In genomic region chr7:120931243-120931642, GRCh38 we compare ENCODE assay signal across 3 cellular contexts.
TF ChIP-seq lines count a peak whose summit lies in the region.

No MANE protein-coding gene starts in this region.

TF ChIP-seq in SK-N-SH, 30 proteins besides CTCF, POLR2A, EP300 and RAD21:
- TF ChIP-seq TEAD4 (IDR thresholded peaks at IDR 0.05; ENCODE audit: borderline replicate concordance, insufficient read depth) (no peak), FOXM1 (IDR thresholded peaks at IDR 0.05; ENCODE audit: low read depth) (0 out of 2 replicates have a peak, but pooled peaks have one; percentile 20)
TF ChIP-seq in SK-N-SH: peak in this region for 1.

TF ChIP-seq in SK-N-SH treated with all-trans-retinoic acid at 6 μM for 48 hours, 23 proteins besides CTCF, POLR2A, EP300 and RAD21:
- TF ChIP-seq TCF4 (CRISPR knock-in tag; IDR thresholded peaks at IDR 0.05; ENCODE audit: borderline replicate concordance) = no peak
- TF ChIP-seq RARB (CRISPR knock-in tag; IDR thresholded peaks at IDR 0.05) = no peak
- no peak for TF ChIP-seq ZFP30 (CRISPR knock-in tag; IDR thresholded peaks at IDR 0.05)
- TF ChIP-seq ZNF8 (CRISPR knock-in tag; IDR thresholded peaks at IDR 0.05) = no peak
- TF ChIP-seq, protein P1, sequence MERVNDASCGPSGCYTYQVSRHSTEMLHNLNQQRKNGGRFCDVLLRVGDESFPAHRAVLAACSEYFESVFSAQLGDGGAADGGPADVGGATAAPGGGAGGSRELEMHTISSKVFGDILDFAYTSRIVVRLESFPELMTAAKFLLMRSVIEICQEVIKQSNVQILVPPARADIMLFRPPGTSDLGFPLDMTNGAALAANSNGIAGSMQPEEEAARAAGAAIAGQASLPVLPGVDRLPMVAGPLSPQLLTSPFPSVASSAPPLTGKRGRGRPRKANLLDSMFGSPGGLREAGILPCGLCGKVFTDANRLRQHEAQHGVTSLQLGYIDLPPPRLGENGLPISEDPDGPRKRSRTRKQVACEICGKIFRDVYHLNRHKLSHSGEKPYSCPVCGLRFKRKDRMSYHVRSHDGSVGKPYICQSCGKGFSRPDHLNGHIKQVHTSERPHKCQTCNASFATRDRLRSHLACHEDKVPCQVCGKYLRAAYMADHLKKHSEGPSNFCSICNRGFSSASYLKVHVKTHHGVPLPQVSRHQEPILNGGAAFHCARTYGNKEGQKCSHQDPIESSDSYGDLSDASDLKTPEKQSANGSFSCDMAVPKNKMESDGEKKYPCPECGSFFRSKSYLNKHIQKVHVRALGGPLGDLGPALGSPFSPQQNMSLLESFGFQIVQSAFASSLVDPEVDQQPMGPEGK (CRISPR knock-in tag; IDR thresholded peaks at IDR 0.05; ENCODE audit: borderline replicate concordance) = no peak
- no peak for TF ChIP-seq ZC3H10 (CRISPR knock-in tag; IDR thresholded peaks at IDR 0.05)
- TF ChIP-seq OSR1 (CRISPR knock-in tag; IDR thresholded peaks at IDR 0.05) = no peak
- no peak for TF ChIP-seq CREB5 (CRISPR knock-in tag; IDR thresholded peaks at IDR 0.05; ENCODE audit: low read depth)
- no peak for TF ChIP-seq CSRNP3 (CRISPR knock-in tag; IDR thresholded peaks at IDR 0.05)
- TF ChIP-seq SNAI2 (CRISPR knock-in tag; IDR thresholded peaks at IDR 0.05) = no peak
- TF ChIP-seq CSDC2 (CRISPR knock-in tag; IDR thresholded peaks at IDR 0.05) = no peak
- TF ChIP-seq ARNTL (CRISPR knock-in tag; IDR thresholded peaks at IDR 0.05; ENCODE audit: borderline replicate concordance, low read depth) = no peak
- no peak for TF ChIP-seq TSHZ2 (CRISPR knock-in tag; IDR thresholded peaks at IDR 0.05)

TF ChIP-seq in endothelial cell of umbilical vein, 7 proteins besides CTCF, POLR2A, EP300 and RAD21:
- TF ChIP-seq, protein P2, sequence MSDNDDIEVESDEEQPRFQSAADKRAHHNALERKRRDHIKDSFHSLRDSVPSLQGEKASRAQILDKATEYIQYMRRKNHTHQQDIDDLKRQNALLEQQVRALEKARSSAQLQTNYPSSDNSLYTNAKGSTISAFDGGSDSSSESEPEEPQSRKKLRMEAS (IDR thresholded peaks at IDR 0.05; ENCODE audit: insufficient read depth, insufficient read length) = no peak
- TF ChIP-seq FOS (IDR thresholded peaks at IDR 0.05; ENCODE audit: borderline replicate concordance, insufficient read depth, low read length) (peak; percentile 90), EZH2 (IDR thresholded peaks at IDR 0.05; ENCODE audit: borderline replicate concordance, low read depth, low read length, severe bottlenecking) (no peak), GATA2 (IDR thresholded peaks at IDR 0.05; ENCODE audit: insufficient read depth, insufficient read length, low read depth, low read length) (peak; percentile 77), JUN (IDR thresholded peaks at IDR 0.05; ENCODE audit: borderline replicate concordance, insufficient read depth, insufficient read length, low read depth) (peak; percentile 87), POLR2AphosphoS5 (IDR thresholded peaks at IDR 0.05; ENCODE audit: insufficient read depth, low read depth, low read length) (peak; percentile 33), MYC (IDR thresholded peaks at IDR 0.05; ENCODE audit: low read depth, low read length) (no peak)
